In the genomic region with DNA sequence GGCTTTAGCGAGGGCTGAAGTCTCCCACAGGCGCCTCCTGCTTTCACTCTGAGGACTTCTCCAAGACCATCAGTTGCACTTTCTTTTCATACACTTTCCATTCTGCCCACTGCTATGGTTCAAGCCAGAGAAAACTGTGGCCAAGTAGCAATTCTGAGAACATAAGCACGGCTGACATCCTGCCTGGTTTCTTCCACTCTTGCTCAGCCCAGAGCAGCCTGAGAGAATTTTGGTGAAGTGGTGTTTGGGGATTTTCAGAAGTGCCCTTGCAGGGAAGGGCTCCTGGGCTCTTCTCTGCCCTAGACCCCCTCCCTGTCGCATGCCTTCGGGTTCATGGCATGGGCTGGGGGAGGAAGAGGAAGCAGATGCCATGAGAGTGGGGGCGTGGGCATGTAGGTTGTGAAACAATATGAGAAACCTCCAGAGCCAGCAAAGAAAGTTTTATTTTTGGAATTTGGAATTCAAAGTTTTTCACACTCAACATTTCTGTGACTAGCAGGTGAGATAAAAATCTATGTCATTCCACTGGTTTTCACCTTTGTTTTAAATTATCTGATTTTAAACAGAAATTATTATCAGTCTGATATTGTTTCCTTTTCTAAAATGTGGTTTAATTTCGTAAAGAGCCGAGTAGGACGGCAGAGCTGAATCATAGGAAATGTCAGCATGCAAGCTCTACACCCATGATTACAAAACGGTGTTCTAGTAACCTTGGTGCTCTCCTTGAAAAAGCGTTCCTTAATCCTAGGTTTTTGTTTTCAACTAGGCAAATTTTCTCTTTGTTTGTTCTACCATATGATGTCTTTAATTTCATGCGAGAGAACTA, we compare ENCODE assay signal across 9 cellular contexts. TPM values are rescaled to one million over a fixed set of nuclear protein-coding genes. Genes with fewer than 3 reads are reported as not detected.
DNase-seq lines count a peak whose midpoint lies in the region; ATAC-seq and TF ChIP-seq lines count a peak whose summit lies in the region.
"Had no signal": no experiment of that assay in that cellular context is flagged by ENCODE, and none has a peak within 500 bp of the region (broad histone marks: within the 10 kb centered on the region; RNA-seq: fewer than 3 reads in every experiment).

No MANE protein-coding gene starts in this region.

- ATAC-seq in GM18868 (IDR thresholded peaks at IDR 0.05; ENCODE audit: unreplicated experiment) (peak; percentile 60), gastroesophageal sphincter (peak; percentile 70)

- no peak for TF ChIP-seq POLR2A in gastroesophageal sphincter (IDR thresholded peaks at IDR 0.05)

- H3K27ac ChIP-seq in gastroesophageal sphincter: peak overlapping the region in 1 of 4 donors; percentile 9

- no peaks in the 10 kb centered on the region for H3K4me1 ChIP-seq in gastroesophageal sphincter

- no peak for TF ChIP-seq CTCF in gastroesophageal sphincter (IDR thresholded peaks at IDR 0.05)

- peak; percentile 42 to 55 for DNase-seq in activated CD4-positive, alpha-beta T cell treated with anti-CD3 and anti-CD28 coated beads, Interleukin-2, amount 50 U/mL, for 4 hours
- DNase-seq in stimulated activated CD4-positive, alpha-beta T cell treated with anti-CD3 and anti-CD28 coated beads, Interleukin-4, amount 100 ng/mL, for 24 hours: peak; percentile 61
- DNase-seq in DMS79 treated with DMSO at 0.1 percent for 48 hours (lab: John Stamatoyannopoulos, UW) (no peak), LoVo (ENCODE audit: low spot score) (no peak), HCEC 1CT (no peak), NCI-H446 (lab: John Stamatoyannopoulos, UW) (no peak)
- DNase-seq: dermis blood vessel endothelial cell had no signal

- H3K4me3 ChIP-seq in gastroesophageal sphincter: no peak overlapping the region

- no peak for TF ChIP-seq EP300 in gastroesophageal sphincter (IDR thresholded peaks at IDR 0.05)

- peaks cover 0 to 29% (median 0%) of the 10 kb centered on the region in 3 donors for H3K9me3 ChIP-seq in gastroesophageal sphincter

- H3K36me3 ChIP-seq in gastroesophageal sphincter: no peaks in the 10 kb centered on the region

- H3K27me3 ChIP-seq in gastroesophageal sphincter: no peaks in the 10 kb centered on the region

- WGBS in gastroesophageal sphincter (ENCODE audit: low coverage in 1 of 2), 2 donors: 70 to 85% methylated on average over 9 to 12 of the region's 12 CpGs

RNA-seq across cellular contexts. Expression of gene TNFSF8, which starts 27.8 kb away (rescaled TPM):
- 1 to 10 TPM in 3 of 4 donors, under 1 TPM in 1; 0.54 to 3.9 (median 2.0) TPM for total RNA-seq in gastroesophageal sphincter
- total RNA-seq: dermis blood vessel endothelial cell had no signal

Comparison
In these comparisons a context has a peak if more than half of its experiments do, and no peak if none do; other contexts are left out.
1. DNase-seq: peak in activated CD4-positive, alpha-beta T cell treated with anti-CD3 and anti-CD28 coated beads, Interleukin-2, amount 50 U/mL, for 4 hours (2 of 2) and stimulated activated CD4-positive, alpha-beta T cell treated with anti-CD3 and anti-CD28 coated beads, Interleukin-4, amount 100 ng/mL, for 24 hours (single experiment); none in DMS79 treated with DMSO at 0.1 percent for 48 hours (single experiment), LoVo (single experiment), HCEC 1CT (single experiment) and NCI-H446 (0 of 2).